Comparison of ENCODE assay signal across 24 cellular contexts in genomic region chr2:164859251-164859818, GRCh38. TPM values are rescaled to one million over a fixed set of nuclear protein-coding genes. Genes with fewer than 3 reads are reported as not detected.
"Had no signal": no experiment of that assay in that cellular context is flagged by ENCODE, and none has a peak within 500 bp of the region (broad histone marks: within the 10 kb centered on the region; RNA-seq: fewer than 3 reads in every experiment).

No MANE protein-coding gene starts in this region.

- H3K27me3 Mint-ChIP-seq: activated naive CD8-positive, alpha-beta T cell had no signal

- H3K9me3 ChIP-seq: gastrocnemius medialis, spleen, tibial nerve had no signal

- H3K27ac Mint-ChIP-seq: activated naive CD8-positive, alpha-beta T cell; naive thymus-derived CD8-positive, alpha-beta T cell had no signal

- H3K4me1 Mint-ChIP-seq: naive thymus-derived CD8-positive, alpha-beta T cell; neural crest cell had no signal

- H3K36me3 ChIP-seq: gastrocnemius medialis, spleen, tibial nerve, WERI-Rb-1 had no signal

- H2AFZ ChIP-seq: hepatocyte had no signal

- H3K27ac ChIP-seq: gastrocnemius medialis, hepatocyte, spleen, tibial nerve, WERI-Rb-1 had no signal

- H3K4me3 Mint-ChIP-seq: activated naive CD8-positive, alpha-beta T cell; naive thymus-derived CD8-positive, alpha-beta T cell; neural crest cell had no signal

- H3K4me3 ChIP-seq: gastrocnemius medialis, hepatocyte, spleen, tibial nerve had no signal

- H3K9me3 Mint-ChIP-seq: neural crest cell had no signal

- H3K27me3 ChIP-seq: gastrocnemius medialis, hepatocyte, spleen, tibial nerve had no signal

- DNase-seq: activated CD4-positive, alpha-beta T cell treated with anti-CD3 and anti-CD28 coated beads for 48 hours; activated CD4-positive, alpha-beta T cell treated with anti-CD3 and anti-CD28 coated beads, Interleukin-2, amount 50 U/mL, for 48 hours; activated CD8-positive, alpha-beta memory T cell treated with anti-CD3 and anti-CD28 coated beads for 24 hours; activated effector memory CD4-positive, alpha-beta T cell treated with Interleukin-2 at 50 U/mL for 16 hours; activated naive CD4-positive, alpha-beta T cell treated with Interleukin-2 at 50 U/mL for 16 hours; anterior cingulate cortex; cortex of kidney; gastrocnemius medialis; islet precursor cell; left cardiac atrium; left ventricle myocardium superior; midbrain; naive thymus-derived CD8-positive, alpha-beta T cell; occipital lobe; right cardiac atrium; spleen; stimulated activated naive CD4-positive, alpha-beta T cell; WERI-Rb-1 had no signal

- ATAC-seq: activated CD4-positive, CD25-positive, alpha-beta regulatory T cell treated with anti-CD3 and anti-CD28 coated beads, Interleukin-2, amount 50 U/mL, for 24 hours; gastrocnemius medialis; left cardiac atrium; left ventricle myocardium superior; naive thymus-derived CD8-positive, alpha-beta T cell; right cardiac atrium had no signal

- H3K79me2 ChIP-seq: hepatocyte had no signal

- H3K36me3 Mint-ChIP-seq: activated naive CD8-positive, alpha-beta T cell; naive thymus-derived CD8-positive, alpha-beta T cell had no signal

- H3K4me1 ChIP-seq: gastrocnemius medialis, spleen, tibial nerve had no signal

RNA-seq across cellular contexts. Expression of gene COBLL1, which starts 17.7 kb away (rescaled TPM):
- total RNA-seq: T-helper 1 cell treated with Interleukin-12 subunit alpha and Interleukin-12 subunit beta and Interleukin-4 antibody, amounts not matched to agents 30 ng/mL and 1 ng/mL, for 36 hours had no signal
